In genomic region chr7:35802102-35802466, GRCh38 we compare ENCODE assay signal across 8 cellular contexts. TPM values are rescaled to one million over a fixed set of nuclear protein-coding genes. Genes with fewer than 3 reads are reported as not detected.
A peak's percentile ranks its signal among the peaks of the same experiment; 100 is the strongest.
DNase-seq lines count a peak whose midpoint lies in the region; ATAC-seq, FAIRE-seq and TF ChIP-seq lines count a peak whose summit lies in the region.

No MANE protein-coding gene starts in this region.

- H3K79me1 ChIP-seq in IMR-90 (ENCODE audit: low read depth in 1 of 2, low read length in 2 of 2) = peaks cover 4 to 6% of the 10 kb centered on the region in 2 experiments; a peak in 2 of 4 replicates

- peak overlapping the region; percentile 93 for H2AFZ ChIP-seq in IMR-90 (replicated peaks; ENCODE audit: low read length, poor library complexity)

- no TSS peak for BruUV-seq in IMR-90 (replicated peaks; lab: Mats Ljungman, UMichigan)

- peaks cover 61% of the 10 kb centered on the region for H3K4me1 Mint-ChIP-seq in central memory CD8-positive, alpha-beta T cell

- H3K56ac ChIP-seq in IMR-90 (ENCODE audit: extremely low read depth, insufficient read depth, low read length) = peak overlapping the region; percentile 73

- H3K36me3 ChIP-seq in IMR-90 (ENCODE audit: control insufficient read depth, insufficient read depth, low read length) = no peaks in the 10 kb centered on the region
- H3K36me3 ChIP-seq in mucosa of stomach (ENCODE audit: control insufficient read depth, insufficient read depth, low read length) = no peaks in the 10 kb centered on the region

- H2BK120ac ChIP-seq in IMR-90 (ENCODE audit: low read depth, low read length) = peak overlapping the region; percentile 14; the same call in 1 of the 2 replicates

- peak overlapping the region; percentile 97 for H2AK9ac ChIP-seq in IMR-90 (replicated peaks; ENCODE audit: low read depth, low read length, poor library complexity)

- H3K27ac Mint-ChIP-seq in central memory CD8-positive, alpha-beta T cell (ENCODE audit: low read depth) = peak overlapping the region; percentile 99

- H3K4me1 ChIP-seq in A549 (peaks cover 30% of the 10 kb centered on the region), IMR-90 (ENCODE audit: control insufficient read depth, insufficient read depth, low read length) (peaks cover 2% of the 10 kb centered on the region; the same call in 1 of the 2 replicates), mucosa of stomach (ENCODE audit: control insufficient read depth, insufficient read depth, low read length) (peaks cover 5% of the 10 kb centered on the region)

- H3K9ac ChIP-seq in IMR-90 (ENCODE audit: low read depth, low read length) (peak overlapping the region; percentile 76), mucosa of stomach (ENCODE audit: low read length) (peak overlapping the region; percentile 95)

- FAIRE-seq in A549 (lab: Jason Lieb, UNC) = no peak

- H2BK5ac ChIP-seq in IMR-90 (ENCODE audit: low read depth, low read length, poor library complexity, severe bottlenecking) = peak overlapping the region; percentile 89

- peaks cover 3% of the 10 kb centered on the region; the same call in 1 of the 2 replicates for H3K9me1 ChIP-seq in IMR-90 (ENCODE audit: insufficient read depth, low read length)

- H3K23ac ChIP-seq in IMR-90 (ENCODE audit: low read depth, low read length) = peak overlapping the region; percentile 54; the same call in 1 of the 2 replicates

- peak overlapping the region; percentile 90; the same call in 1 of the 2 replicates for H3K4ac ChIP-seq in IMR-90 (ENCODE audit: low read depth, low read length)

- H3K27me3 Mint-ChIP-seq in central memory CD8-positive, alpha-beta T cell = no peaks in the 10 kb centered on the region

- H3K4me3 Mint-ChIP-seq in central memory CD8-positive, alpha-beta T cell = peak overlapping the region; percentile 98

- no peak for ATAC-seq in A549
- ATAC-seq in IMR-90 (ENCODE audit: low read depth) = no peak
- no peak for ATAC-seq in central memory CD8-positive, alpha-beta T cell (replicated peaks; ENCODE audit: extremely low read depth, poor library complexity, severe bottlenecking)
- ATAC-seq in GM21447 (IDR thresholded peaks at IDR 0.05; ENCODE audit: unreplicated experiment) = no peak

- no peak overlapping the region for H2AK5ac ChIP-seq in IMR-90 (ENCODE audit: low read depth, low read length)

- no peak overlapping the region for H4K91ac ChIP-seq in IMR-90 (ENCODE audit: insufficient read depth, low read depth, low read length)

- no peak overlapping the region for H4K8ac ChIP-seq in IMR-90 (ENCODE audit: low read depth in 2 of 2, low read length in 2 of 2)

- no peak overlapping the region for H2BK20ac ChIP-seq in IMR-90 (ENCODE audit: low read depth, low read length)

- H3K27ac ChIP-seq in A549 = peak overlapping the region; percentile 96 to 98
- peak overlapping the region; percentile 97 for H3K27ac ChIP-seq in IMR-90 (ENCODE audit: insufficient read depth, low read length)

- TF ChIP-seq CTCF in A549 (IDR thresholded peaks at IDR 0.05) (no peak), IMR-90 (conservative IDR thresholded peaks at IDR 0.05; ENCODE audit: low read depth, low read length) (no peak)

- intact Hi-C loops in IMR-90 (cut with micrococcal nuclease) = loop anchor here (5.0 kb wide), 4 partner anchors 35 to 375 kb away; no protein-coding TSS in a partner anchor

- TF ChIP-seq RAD21 in A549 (conservative IDR thresholded peaks at IDR 0.05 in 1 of 2, IDR thresholded peaks at IDR 0.05 in 1 of 2) (no peak), IMR-90 (IDR thresholded peaks at IDR 0.05; ENCODE audit: low read length) (no peak)

- H4K5ac ChIP-seq in IMR-90 (ENCODE audit: low read depth, low read length) = no peak overlapping the region

- CTCF ChIA-PET in A549 (lab: Yijun Ruan, JAX) = interaction anchor here (0.9 to 3.8 kb wide), 13 partner anchors 11 to 105 kb away, joined by 3 to 20 read pairs (median 4); no protein-coding TSS in a partner anchor
- CTCF ChIA-PET in IMR-90 (lab: Yijun Ruan, JAX) = interaction anchor here (0.7 to 2.8 kb wide), 6 partner anchors 52 to 102 kb away, joined by 3 to 11 read pairs (median 4); no protein-coding TSS in a partner anchor

- TF ChIP-seq POLR2A in A549 (IDR thresholded peaks at IDR 0.05; ENCODE audit: low read length) (no peak), IMR-90 (IDR thresholded peaks at IDR 0.05; ENCODE audit: low read depth, low read length) (no peak)

- POLR2A ChIA-PET in A549 (lab: Yijun Ruan, JAX) = no interaction called here
- POLR2A ChIA-PET in IMR-90 (lab: Charles Lee; ENCODE audit: unreplicated experiment) = interaction anchor here (0.8 to 1.0 kb wide), 2 partner anchors 86 to 91 kb away, joined by 3 to 4 read pairs; no protein-coding TSS in a partner anchor

- H3K4me2 ChIP-seq in A549 (peak overlapping the region; percentile 95), IMR-90 (ENCODE audit: low read depth, low read length) (peak overlapping the region; percentile 83)

- dilution Hi-C loops in IMR-90 (cut with HindIII; ENCODE audit: low sequenced_read_pairs, unreplicated experiment) = no loop called here

- peak overlapping the region; percentile 43 for H3K14ac ChIP-seq in IMR-90 (replicated peaks; ENCODE audit: low read depth, low read length)

- peaks cover 26% of the 10 kb centered on the region for H3K36me3 Mint-ChIP-seq in central memory CD8-positive, alpha-beta T cell (ENCODE audit: insufficient read depth)

- H3K4me3 ChIP-seq in A549 = peak overlapping the region; percentile 75
- peak overlapping the region; percentile 92 for H3K4me3 ChIP-seq in IMR-90 (ENCODE audit: insufficient read depth, low read depth, low read length)
- peak overlapping the region; percentile 81 for H3K4me3 ChIP-seq in mucosa of stomach (ENCODE audit: low read length)

- TF ChIP-seq EP300 in A549 (IDR thresholded peaks at IDR 0.05) = no peak

- in situ Hi-C loops in IMR-90 (cut with MboI; ENCODE audit: low sequenced_read_pairs) = no loop called here

- H3K27me3 ChIP-seq in IMR-90 (ENCODE audit: control insufficient read depth, insufficient read depth, low read length) = no peaks in the 10 kb centered on the region
- H3K27me3 ChIP-seq in mucosa of stomach (ENCODE audit: control insufficient read depth, insufficient read depth, low read length) = no peaks in the 10 kb centered on the region

- DNase-seq in A549 (ENCODE audit: low read depth in 1 of 2, low spot score in 1 of 2) (no peak), IMR-90 (no peak), DMS153 (lab: John Stamatoyannopoulos, UW) (no peak), RPMI8226 (no peak), GF-D8 (lab: John Stamatoyannopoulos, UW) (no peak)
- DNase-seq in central memory CD8-positive, alpha-beta T cell (ENCODE audit: low spot score in 2 of 2) = no peak

- 0 out of 2 replicates have a peak overlapping the region, but pooled peaks have one; percentile 14 for H3K18ac ChIP-seq in IMR-90 (ENCODE audit: low read depth, low read length)

- peaks cover 54% of the 10 kb centered on the region for H4K20me1 ChIP-seq in IMR-90 (ENCODE audit: insufficient read depth, low read length)

- H2BK15ac ChIP-seq in IMR-90 (ENCODE audit: low read depth, low read length) = no peak overlapping the region

- H3K9me3 ChIP-seq in A549 (no peaks in the 10 kb centered on the region), IMR-90 (ENCODE audit: control insufficient read depth, insufficient read depth, low read length) (no peaks in the 10 kb centered on the region), mucosa of stomach (ENCODE audit: control insufficient read depth, low read length) (no peaks in the 10 kb centered on the region)

- under 1% methylated on average over 4 of the region's 4 CpGs for WGBS in A549 (ENCODE audit: missing lambda C conversion rate)
- no CpG with 5 or more reads among the region's 4 CpGs for WGBS in IMR-90 (ENCODE audit: extremely low coverage in 2 of 2, insufficient read length in 1 of 2), 2 experiments

- H3K9me3 Mint-ChIP-seq in central memory CD8-positive, alpha-beta T cell = no peaks in the 10 kb centered on the region

TF ChIP-seq in A549, 52 proteins besides CTCF, POLR2A, EP300 and RAD21 (continues in another document):
- TF ChIP-seq E2F6 (IDR thresholded peaks at IDR 0.05; ENCODE audit: borderline replicate concordance, low read depth) (0 out of 2 replicates have a peak, but pooled peaks have one; percentile 7), TP53 (CRISPR knock-in tag; IDR thresholded peaks at IDR 0.05) (no peak), ZFP36 (IDR thresholded peaks at IDR 0.05; ENCODE audit: borderline replicate concordance, partially characterized antibody) (no peak)

TF ChIP-seq in IMR-90, 13 proteins besides CTCF, POLR2A, EP300 and RAD21 (continues in another document):
- TF ChIP-seq BHLHE40 (IDR thresholded peaks at IDR 0.05; ENCODE audit: low read depth, low read length) (no peak), CEBPB (IDR thresholded peaks at IDR 0.05; ENCODE audit: low read depth, low read length) (no peak), FOS (IDR thresholded peaks at IDR 0.05; ENCODE audit: low read depth, low read length) (no peak), SMC3 (IDR thresholded peaks at IDR 0.05; ENCODE audit: low read depth, low read length) (no peak), MAFK (IDR thresholded peaks at IDR 0.05; ENCODE audit: low read depth, low read length) (no peak), RFX5 (IDR thresholded peaks at IDR 0.05; ENCODE audit: low read depth, low read length) (no peak), MAZ (IDR thresholded peaks at IDR 0.05; ENCODE audit: borderline replicate concordance, low read depth, low read length) (no peak), CHD1 (IDR thresholded peaks at IDR 0.05; ENCODE audit: low read depth, low read length) (no peak), MXI1 (IDR thresholded peaks at IDR 0.05; ENCODE audit: borderline replicate concordance, low read depth, low read length) (no peak), RCOR1 (IDR thresholded peaks at IDR 0.05; ENCODE audit: insufficient replicate concordance, low read length) (no peak)

RNA-seq across cellular contexts. Expression of gene SEPTIN7, which starts 1.2 kb away (rescaled TPM):
- 280 and 385 TPM in 2 replicates for polyA plus RNA-seq in A549 (2011; rRNA removed)
- polyA plus RNA-seq in A549 (2012; cell fraction: cytosol; rRNA removed) = 62.4 and 71.1 TPM in 2 replicates
- 27.2 and 41.2 TPM in 2 replicates for polyA plus RNA-seq in A549 (2012; cell fraction: nucleus; rRNA removed)
- 274 to 290 TPM (median 282 TPM) in 3 replicates for polyA plus RNA-seq in A549 (2017; fragmentation: RNase III; extraction: RNeasy Plus Mini Kit Qiagen cat#74134 plus additional on column Dnase treatment)
- 61.1 and 65.5 TPM in 2 replicates for polyA minus RNA-seq in A549 (2011; rRNA and poly(A)+ RNA removed)
- 239 and 270 TPM in 2 replicates for total RNA-seq in IMR-90 (2012; rRNA removed)
- polyA plus RNA-seq in IMR-90 (2012; rRNA removed) = 112 and 150 TPM in 2 replicates
- polyA plus RNA-seq in IMR-90 (2012; cell fraction: cytosol; rRNA removed) = 20.5 and 27.9 TPM in 2 replicates
- 5.8 and 66.9 TPM in 2 replicates for polyA plus RNA-seq in IMR-90 (2012; cell fraction: nucleus; rRNA removed; ENCODE audit: low replicate concordance)
